In genomic region chr13:113880651-113881611, GRCh38 we compare ENCODE assay signal across 11 cellular contexts. TPM values are rescaled to one million over a fixed set of nuclear protein-coding genes. Genes with fewer than 3 reads are reported as not detected.
DNase-seq lines count a peak whose midpoint lies in the region; ATAC-seq, FAIRE-seq and TF ChIP-seq lines count a peak whose summit lies in the region.
"Had no signal": no experiment of that assay in that cellular context is flagged by ENCODE, and none has a peak within 500 bp of the region (broad histone marks: within the 10 kb centered on the region; RNA-seq: fewer than 3 reads in every experiment).

No MANE protein-coding gene starts in this region.

- TF ChIP-seq CTCF in K562 (IDR thresholded peaks at IDR 0.05 in 2 of 3, conservative IDR thresholded peaks at IDR 0.05 in 1 of 3; ENCODE audit: insufficient read depth in 2 of 3, low read depth in 1 of 3, low read length in 3 of 3) (no peak), kidney (IDR thresholded peaks at IDR 0.05; ENCODE audit: borderline replicate concordance, extremely low read depth, insufficient read depth) (no peak), stomach (IDR thresholded peaks at IDR 0.05) (no peak)

- no peak overlapping the region for H3K27ac Mint-ChIP-seq in activated T-cell treated with anti-CD3 and anti-CD28 coated beads, Interleukin-2, amount 50 U/mL, for 24 hours

- no peaks in the 10 kb centered on the region for H4K20me1 ChIP-seq in K562 (replicated peaks; ENCODE audit: control insufficient read depth, insufficient read depth, low read length)

- TF ChIP-seq POLR2A in K562 (conservative IDR thresholded peaks at IDR 0.05) (no peak), stomach (IDR thresholded peaks at IDR 0.05) (no peak)

- no peaks in the 10 kb centered on the region for H3K9me1 ChIP-seq in K562 (ENCODE audit: control insufficient read depth, insufficient read depth, low read length)

- no peaks in the 10 kb centered on the region for H3K36me3 Mint-ChIP-seq in activated T-cell treated with anti-CD3 and anti-CD28 coated beads, Interleukin-2, amount 50 U/mL, for 24 hours (ENCODE audit: low read depth)

- DNase-seq in LHCN-M2 (ENCODE audit: low read depth): peak; percentile 41
- DNase-seq in K562 (ENCODE audit: extremely low read depth in 1 of 4, low spot score in 3 of 4): no peak
- no peak for DNase-seq in kidney
- DNase-seq in stomach: no peak
- DNase-seq in activated T-cell treated with anti-CD3 and anti-CD28 coated beads, Interleukin-2, amount 50 U/mL, for 24 hours: no peak
- no peak for DNase-seq in SW480 (ENCODE audit: low spot score)
- DNase-seq in stimulated activated CD4-positive, alpha-beta T cell treated with anti-CD3 and anti-CD28 coated beads, Interleukin-2, amount 100 ng/mL, for 48 hours: no peak
- DNase-seq: colonic mucosa, DMS153, NCI-H510A treated with DMSO at 0.1 percent for 48 hours had no signal

- no peak overlapping the region for H3K4me3 Mint-ChIP-seq in activated T-cell treated with anti-CD3 and anti-CD28 coated beads, Interleukin-2, amount 50 U/mL, for 24 hours

- no peak for TF ChIP-seq RAD21 in K562 (CRISPR knock-in tag; conservative IDR thresholded peaks at IDR 0.05 in 1 of 2, IDR thresholded peaks at IDR 0.05 in 1 of 2)

- POLR2A ChIA-PET in K562 (lab: Yijun Ruan, JAX): no interaction called here

- H3K4me1 Mint-ChIP-seq in activated T-cell treated with anti-CD3 and anti-CD28 coated beads, Interleukin-2, amount 50 U/mL, for 24 hours (ENCODE audit: low read depth): peaks cover 24% of the 10 kb centered on the region

- no peak overlapping the region for H2AFZ ChIP-seq in K562 (ENCODE audit: low read depth, low read length)

- no peaks in the 10 kb centered on the region for H3K27me3 Mint-ChIP-seq in activated T-cell treated with anti-CD3 and anti-CD28 coated beads, Interleukin-2, amount 50 U/mL, for 24 hours

- intact Hi-C loops in K562 (cut with micrococcal nuclease) (no loop called here), kidney (cut with DNase I) (no loop called here), stomach (cut with DNase I; ENCODE audit: low total_unique reads) (no loop called here)

- 4% methylated on average over 11 of the region's 17 CpGs for whole genome bisulfite sequencing in K562 (ENCODE audit: insufficient coverage, low coverage, missing lambda C conversion rate)
- WGBS in stomach, 5 donors: 66 to 80% (median 75%) methylated on average over 17 of the region's 17 CpGs

- BruUV-seq in K562 (replicated peaks; lab: Mats Ljungman, UMichigan): no TSS peak

- H3K27ac ChIP-seq in K562 (ENCODE audit: extremely low read depth, low read depth, low read length) (no peak overlapping the region), kidney (ENCODE audit: low read depth in 2 of 2, low read length in 2 of 2) (peak overlapping the region; percentile 81 to 82), stomach (peak overlapping the region; percentile 70 to 83 (median 73))
- H3K27ac ChIP-seq: colonic mucosa had no signal

- in situ Hi-C loops in K562 (cut with MboI): no loop called here

- CTCF ChIA-PET in K562 (lab: Yijun Ruan, JAX; ENCODE audit: low intra/inter-chr PET ratio): no interaction called here

- no peak overlapping the region for H3K4me3 ChIP-seq in K562
- H3K4me3 ChIP-seq in kidney (ENCODE audit: low read length in 2 of 2): no peak overlapping the region
- no peak overlapping the region for H3K4me3 ChIP-seq in stomach
- H3K4me3 ChIP-seq: colonic mucosa had no signal

- ATAC-seq in K562: no peak; the same call in 2 of the 3 replicates
- no peak for ATAC-seq in GM18858 (IDR thresholded peaks at IDR 0.05; ENCODE audit: unreplicated experiment)

- H3K27me3 ChIP-seq in K562 (ENCODE audit: control insufficient read depth in 2 of 2, insufficient read depth in 2 of 2, low read length in 2 of 2): peaks cover 21 to 76% of the 10 kb centered on the region in 2 experiments
- H3K27me3 ChIP-seq in stomach: no peaks in the 10 kb centered on the region
- H3K27me3 ChIP-seq: colonic mucosa had no signal

- H3K36me3 ChIP-seq in K562 (ENCODE audit: control insufficient read depth, insufficient read depth, low read length) (no peaks in the 10 kb centered on the region), kidney (ENCODE audit: control insufficient read depth in 1 of 2, insufficient read depth in 2 of 2, low read length in 2 of 2) (no peaks in the 10 kb centered on the region), stomach (no peaks in the 10 kb centered on the region)
- H3K36me3 ChIP-seq: colonic mucosa had no signal

- no peaks in the 10 kb centered on the region for H3K9me3 ChIP-seq in K562 (replicated peaks; ENCODE audit: control insufficient read depth, insufficient read depth, low read depth, low read length)
- no peaks in the 10 kb centered on the region for H3K9me3 ChIP-seq in kidney (ENCODE audit: control insufficient read depth in 1 of 2, low read length in 2 of 2)
- no peaks in the 10 kb centered on the region for H3K9me3 ChIP-seq in stomach
- H3K9me3 ChIP-seq: colonic mucosa had no signal

- FAIRE-seq in K562 (lab: Jason Lieb, UNC) (no peak), kidney (lab: Jason Lieb, UNC) (no peak)

- no peaks in the 10 kb centered on the region for H3K79me2 ChIP-seq in K562 (ENCODE audit: control insufficient read depth, insufficient read depth, low read length)

- H3K9ac ChIP-seq in K562 (ENCODE audit: insufficient read depth in 1 of 2, low read depth in 2 of 2, low read length in 2 of 2): no peak overlapping the region
- H3K9ac ChIP-seq in kidney (ENCODE audit: low read length in 2 of 2): peak overlapping the region in 1 of 2 donors; percentile 44

- H3K4me2 ChIP-seq in K562 (ENCODE audit: insufficient read depth, low read length): no peak overlapping the region

- peaks cover 0 to 19% of the 10 kb centered on the region in 2 experiments; a peak in 2 of 5 replicates for H3K4me1 ChIP-seq in K562 (replicated peaks in 1 of 2; ENCODE audit: control insufficient read depth in 2 of 2, insufficient read depth in 2 of 2, low read length in 2 of 2)
- H3K4me1 ChIP-seq in kidney (ENCODE audit: control insufficient read depth in 1 of 2, insufficient read depth in 1 of 2, low read depth in 1 of 2, low read length in 2 of 2): peaks cover 16 to 28% of the 10 kb centered on the region in 2 donors
- peaks cover 28 to 39% (median 32%) of the 10 kb centered on the region in 4 donors for H3K4me1 ChIP-seq in stomach
- H3K4me1 ChIP-seq: colonic mucosa had no signal

- no peak for TF ChIP-seq EP300 in K562 (IDR thresholded peaks at IDR 0.05; ENCODE audit: low read length)
- TF ChIP-seq EP300 in stomach (IDR thresholded peaks at IDR 0.05): no peak

- H3K9me3 Mint-ChIP-seq in activated T-cell treated with anti-CD3 and anti-CD28 coated beads, Interleukin-2, amount 50 U/mL, for 24 hours: no peaks in the 10 kb centered on the region

TF ChIP-seq in K562, 482 proteins besides CTCF, POLR2A, EP300 and RAD21:
- TF ChIP-seq ZNF695 (CRISPR knock-in tag; IDR thresholded peaks at IDR 0.05) (no peak), NCOA4 (IDR thresholded peaks at IDR 0.05; ENCODE audit: partially characterized antibody) (no peak), ZNF12 (CRISPR knock-in tag; IDR thresholded peaks at IDR 0.05) (0 out of 2 replicates have a peak, but pooled peaks have one; percentile 39)

RNA-seq across cellular contexts. Expression of gene GAS6, which starts 17.1 kb away (rescaled TPM):
- total RNA-seq in LHCN-M2 (2014; rRNA removed) (670 and 703 TPM in 2 replicates), K562 (2014; rRNA removed) (8.4 and 8.8 TPM in 2 replicates), K562 (2014; rRNA removed; fragmentation: Illumina TruSeq; extraction: Trizol) (0.99 and 1.7 TPM in 2 replicates), K562 (2015; rRNA removed; fragmentation: Illumina TruSeq; extraction: Trizol) (4.2 and 4.6 TPM in 2 replicates), K562 (2021) (9.6 and 9.7 TPM in 2 replicates), kidney (83.5 TPM), stomach (100 to 1,000 TPM in 2 of 5 donors, 10 to 100 TPM in 3; 31.4 to 409 (median 93.4) TPM)
- polyA plus RNA-seq in LHCN-M2 (2012): 671 TPM
- total RNA-seq in K562 (2011; cell fraction: chromatin; rRNA removed; ENCODE audit: low replicate concordance): 18.0 and 37.2 TPM in 2 replicates
- total RNA-seq in K562 (2011; cell fraction: nucleolus; rRNA removed): 25.2 and 27.5 TPM in 2 replicates
- 19.7 and 20.2 TPM in 2 replicates for total RNA-seq in K562 (2011; cell fraction: nucleoplasm; rRNA removed)
- polyA plus RNA-seq in K562 (2011; rRNA removed) (4.9 and 8.8 TPM in 2 replicates), K562 (2014; fragmentation: Illumina TruSeq; extraction: Trizol) (4.4 and 6.1 TPM in 2 replicates), K562 (2014; fragmentation: Nextera tagmentation; extraction: Ambion mirVana) (under 1 TPM in 1 of 2 experiments, not detected in 1; 0.14 TPM), K562 (2014; rRNA removed) (9.7 and 10.9 TPM in 2 replicates), kidney (ENCODE audit: insufficient read depth, low read depth, low replicate concordance) (135 TPM), stomach (100 to 1,000 TPM in 1 of 3 donors, 10 to 100 TPM in 2; 34.7 to 109 (median 62.0) TPM)
- polyA plus RNA-seq in K562 (2011; cell fraction: cytosol; rRNA removed): 9.4 and 10.6 TPM in 2 replicates
- polyA plus RNA-seq in K562 (2011; cell fraction: nucleus; rRNA removed): 24.5 and 26.4 TPM in 2 replicates
- polyA plus RNA-seq in K562 (2012): 10.4 and 26.9 TPM in 2 replicates
- 2.0 and 2.2 TPM in 2 replicates for polyA minus RNA-seq in K562 (2011; rRNA and poly(A)+ RNA removed)
- polyA minus RNA-seq in K562 (2011; cell fraction: cytosol; rRNA and poly(A)+ RNA removed): 2.3 and 4.6 TPM in 2 replicates
- 2.8 and 4.3 TPM in 2 replicates for polyA minus RNA-seq in K562 (2011; cell fraction: nucleus; rRNA and poly(A)+ RNA removed)
